Comparison of ENCODE assay signal across 24 cellular contexts in genomic region chr7:157619753-157620525, GRCh38.
"Had no signal": no experiment of that assay in that cellular context is flagged by ENCODE, and none has a peak within 500 bp of the region (broad histone marks: within the 10 kb centered on the region; RNA-seq: fewer than 3 reads in every experiment).

No MANE protein-coding gene starts in this region.

- H3K36me3 Mint-ChIP-seq: activated CD8-positive, alpha-beta memory T cell treated with anti-CD3 and anti-CD28 coated beads, Interleukin-2, amount 10 ng/mL, durations not matched to agents 7 days and 5 days; activated naive CD4-positive, alpha-beta T cell treated with anti-CD3 and anti-CD28 coated beads, Interleukin-2, amount 50 U/mL, for 72 hours; IgD-negative memory B cell had no signal

- H3K27ac Mint-ChIP-seq: activated CD8-positive, alpha-beta memory T cell treated with anti-CD3 and anti-CD28 coated beads, Interleukin-2, amount 10 ng/mL, durations not matched to agents 7 days and 5 days; activated naive CD4-positive, alpha-beta T cell treated with anti-CD3 and anti-CD28 coated beads, Interleukin-2, amount 50 U/mL, for 72 hours; IgD-negative memory B cell had no signal

- DNase-seq: activated CD4-positive, alpha-beta T cell treated with anti-CD3 and anti-CD28 coated beads for 4 hours; activated CD4-positive, CD25-positive, alpha-beta regulatory T cell; activated effector memory CD4-positive, alpha-beta T cell treated with anti-CD3 and anti-CD28 coated beads, Interleukin-2, amount 50 U/mL, for 16 hours; activated naive CD4-positive, alpha-beta T cell treated with Interleukin-2 at 50 U/mL for 16 hours; activated T-cell treated with anti-CD3 and anti-CD28 coated beads, Interleukin-2, amount 50 U/mL, for 4 hours; brain microvascular endothelial cell; NCI-H1092 treated with DMSO at 0.1 percent for 48 hours; NCI-H1417 treated with DMSO at 0.1 percent for 48 hours; NCI-H1694; NCI-H2029; NCI-H2107; NCI-H2171 treated with DMSO at 0.1 percent for 48 hours; NCI-H226; NCI-H526; NCI-H774; SJCRH30; SK-N-SH; T-helper 1 cell had no signal

- H3K4me3 Mint-ChIP-seq: activated CD8-positive, alpha-beta memory T cell treated with anti-CD3 and anti-CD28 coated beads, Interleukin-2, amount 10 ng/mL, durations not matched to agents 7 days and 5 days; activated T-cell treated with anti-CD3 and anti-CD28 coated beads, Interleukin-2, amount 50 U/mL, for 4 hours had no signal

- H3K4me3 ChIP-seq: cardiac muscle cell, SJCRH30 had no signal

- H3K9ac ChIP-seq: KMS-11, SK-N-SH had no signal

- ATAC-seq: activated CD8-positive, alpha-beta memory T cell treated with anti-CD3 and anti-CD28 coated beads, Interleukin-2, amount 10 ng/mL, durations not matched to agents 7 days and 5 days; activated naive CD4-positive, alpha-beta T cell treated with anti-CD3 and anti-CD28 coated beads, Interleukin-2, amount 50 U/mL, for 72 hours; activated T-cell treated with anti-CD3 and anti-CD28 coated beads, Interleukin-2, amount 50 U/mL, for 4 hours had no signal

- H3K9me3 Mint-ChIP-seq: activated naive CD4-positive, alpha-beta T cell treated with anti-CD3 and anti-CD28 coated beads, Interleukin-2, amount 50 U/mL, for 72 hours; activated T-cell treated with anti-CD3 and anti-CD28 coated beads, Interleukin-2, amount 50 U/mL, for 4 hours had no signal

- H3K4me1 Mint-ChIP-seq: activated CD8-positive, alpha-beta memory T cell treated with anti-CD3 and anti-CD28 coated beads, Interleukin-2, amount 10 ng/mL, durations not matched to agents 7 days and 5 days; IgD-negative memory B cell had no signal

- H3K27ac ChIP-seq: brain microvascular endothelial cell, cardiac muscle cell, KMS-11, SJCRH30, VCaP had no signal

- H3K4me2 ChIP-seq: KMS-11, SK-N-SH had no signal

- H3K9me3 ChIP-seq: SJCRH30, SK-N-SH had no signal

- H3K27me3 ChIP-seq: brain microvascular endothelial cell, cardiac muscle cell, SJCRH30 had no signal

- H3K36me3 ChIP-seq: brain microvascular endothelial cell, cardiac muscle cell had no signal

- H3K4me1 ChIP-seq: SJCRH30 had no signal
